In genomic region chr1:224433671-224434446, GRCh38 we compare ENCODE assay signal across 1 cellular context.
TF ChIP-seq lines count a peak whose summit lies in the region.

No MANE protein-coding gene starts in this region.

TF ChIP-seq in H1, 55 proteins besides CTCF, POLR2A, EP300 and RAD21:
- TF ChIP-seq PHF8 (conservative IDR thresholded peaks at IDR 0.05; ENCODE audit: low read depth, low read length): peak; percentile 29; the same call in 1 of the 2 replicates
- no peak for TF ChIP-seq POLR2AphosphoS5 (IDR thresholded peaks at IDR 0.05; ENCODE audit: low read depth, low read length)
- TF ChIP-seq SP1 (IDR thresholded peaks at IDR 0.05; ENCODE audit: low read depth, low read length): no peak
- no peak for TF ChIP-seq SIRT6 (IDR thresholded peaks at IDR 0.05; ENCODE audit: low read length)
- TF ChIP-seq GABPA (IDR thresholded peaks at IDR 0.05; ENCODE audit: borderline replicate concordance, insufficient read depth, low read length): no peak
- TF ChIP-seq JUND (IDR thresholded peaks at IDR 0.05; ENCODE audit: low read length): no peak
- TF ChIP-seq SIN3A (conservative IDR thresholded peaks at IDR 0.05 in 1 of 2, IDR thresholded peaks at IDR 0.05 in 1 of 2; ENCODE audit: low read depth in 1 of 2, low read length in 2 of 2): 0 out of 4 replicates have a peak, but pooled peaks of 1 of the 2 experiments have one; percentile 60
- TF ChIP-seq ZNF274 (IDR thresholded peaks at IDR 0.05; ENCODE audit: borderline replicate concordance, extremely low read depth, low read length): no peak
- TF ChIP-seq BACH1 (IDR thresholded peaks at IDR 0.05; ENCODE audit: low read length): no peak
- no peak for TF ChIP-seq KDM4A (IDR thresholded peaks at IDR 0.05; ENCODE audit: low read depth, low read length, severe bottlenecking)
- no peak for TF ChIP-seq CREB1 (IDR thresholded peaks at IDR 0.05)
- no peak for TF ChIP-seq SRF (IDR thresholded peaks at IDR 0.05; ENCODE audit: low read depth, low read length)
- no peak for TF ChIP-seq POU5F1 (IDR thresholded peaks at IDR 0.05; ENCODE audit: low read depth, low read length)
- TF ChIP-seq HDAC6 (IDR thresholded peaks at IDR 0.05; ENCODE audit: low read depth, low read length): no peak
- no peak for TF ChIP-seq CHD2 (IDR thresholded peaks at IDR 0.05; ENCODE audit: low read length)
- TF ChIP-seq FOSL1 (IDR thresholded peaks at IDR 0.05; ENCODE audit: insufficient read depth, low read depth, low read length): no peak
- TF ChIP-seq MAX (IDR thresholded peaks at IDR 0.05): peak; percentile 14; the same call in 1 of the 2 replicates
- TF ChIP-seq TBP (IDR thresholded peaks at IDR 0.05; ENCODE audit: low read depth, low read length): no peak
- no peak for TF ChIP-seq USF2 (IDR thresholded peaks at IDR 0.05; ENCODE audit: low read length)
- no peak for TF ChIP-seq CBX5 (IDR thresholded peaks at IDR 0.05; ENCODE audit: low read depth, low read length)
